ENCODE assay signal across 1 cellular context in the genomic region with DNA sequence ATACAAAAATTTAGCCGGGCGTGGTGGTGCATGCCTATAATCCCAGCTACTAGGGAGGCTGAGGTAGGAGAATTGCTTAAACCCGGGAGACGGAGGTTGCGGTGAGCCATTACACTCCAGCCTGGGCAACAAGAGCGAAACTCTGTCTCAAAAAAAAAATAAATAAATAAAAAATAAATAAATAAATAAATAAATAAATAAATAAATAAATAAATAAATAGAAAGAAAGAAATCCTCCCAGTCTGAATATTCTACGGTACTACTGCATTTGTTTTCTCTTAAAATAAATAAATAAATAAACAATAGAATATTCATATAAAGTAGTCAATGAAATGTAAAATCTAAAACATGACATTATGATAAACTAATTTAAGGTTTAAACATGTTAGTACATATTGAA.
A peak's percentile ranks its signal among the peaks of the same experiment; 100 is the strongest.
TF ChIP-seq lines count a peak whose summit lies in the region.

No MANE protein-coding gene starts in this region.

TF ChIP-seq in HEK293, 187 proteins besides CTCF, POLR2A, EP300 and RAD21 (continued from another document):
- TF ChIP-seq, protein P1, sequence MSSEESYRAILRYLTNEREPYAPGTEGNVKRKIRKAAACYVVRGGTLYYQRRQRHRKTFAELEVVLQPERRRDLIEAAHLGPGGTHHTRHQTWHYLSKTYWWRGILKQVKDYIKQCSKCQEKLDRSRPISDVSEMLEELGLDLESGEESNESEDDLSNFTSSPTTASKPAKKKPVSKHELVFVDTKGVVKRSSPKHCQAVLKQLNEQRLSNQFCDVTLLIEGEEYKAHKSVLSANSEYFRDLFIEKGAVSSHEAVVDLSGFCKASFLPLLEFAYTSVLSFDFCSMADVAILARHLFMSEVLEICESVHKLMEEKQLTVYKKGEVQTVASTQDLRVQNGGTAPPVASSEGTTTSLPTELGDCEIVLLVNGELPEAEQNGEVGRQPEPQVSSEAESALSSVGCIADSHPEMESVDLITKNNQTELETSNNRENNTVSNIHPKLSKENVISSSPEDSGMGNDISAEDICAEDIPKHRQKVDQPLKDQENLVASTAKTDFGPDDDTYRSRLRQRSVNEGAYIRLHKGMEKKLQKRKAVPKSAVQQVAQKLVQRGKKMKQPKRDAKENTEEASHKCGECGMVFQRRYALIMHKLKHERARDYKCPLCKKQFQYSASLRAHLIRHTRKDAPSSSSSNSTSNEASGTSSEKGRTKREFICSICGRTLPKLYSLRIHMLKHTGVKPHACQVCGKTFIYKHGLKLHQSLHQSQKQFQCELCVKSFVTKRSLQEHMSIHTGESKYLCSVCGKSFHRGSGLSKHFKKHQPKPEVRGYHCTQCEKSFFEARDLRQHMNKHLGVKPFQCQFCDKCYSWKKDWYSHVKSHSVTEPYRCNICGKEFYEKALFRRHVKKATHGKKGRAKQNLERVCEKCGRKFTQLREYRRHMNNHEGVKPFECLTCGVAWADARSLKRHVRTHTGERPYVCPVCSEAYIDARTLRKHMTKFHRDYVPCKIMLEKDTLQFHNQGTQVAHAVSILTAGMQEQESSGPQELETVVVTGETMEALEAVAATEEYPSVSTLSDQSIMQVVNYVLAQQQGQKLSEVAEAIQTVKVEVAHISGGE (tag by site-specific recombination; conservative IDR thresholded peaks at IDR 0.05; ENCODE audit: low read depth): peak; percentile 82
- TF ChIP-seq, protein P2, sequence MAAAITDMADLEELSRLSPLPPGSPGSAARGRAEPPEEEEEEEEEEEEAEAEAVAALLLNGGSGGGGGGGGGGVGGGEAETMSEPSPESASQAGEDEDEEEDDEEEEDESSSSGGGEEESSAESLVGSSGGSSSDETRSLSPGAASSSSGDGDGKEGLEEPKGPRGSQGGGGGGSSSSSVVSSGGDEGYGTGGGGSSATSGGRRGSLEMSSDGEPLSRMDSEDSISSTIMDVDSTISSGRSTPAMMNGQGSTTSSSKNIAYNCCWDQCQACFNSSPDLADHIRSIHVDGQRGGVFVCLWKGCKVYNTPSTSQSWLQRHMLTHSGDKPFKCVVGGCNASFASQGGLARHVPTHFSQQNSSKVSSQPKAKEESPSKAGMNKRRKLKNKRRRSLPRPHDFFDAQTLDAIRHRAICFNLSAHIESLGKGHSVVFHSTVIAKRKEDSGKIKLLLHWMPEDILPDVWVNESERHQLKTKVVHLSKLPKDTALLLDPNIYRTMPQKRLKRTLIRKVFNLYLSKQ (tag by site-specific recombination; IDR thresholded peaks at IDR 0.05; ENCODE audit: borderline replicate concordance): 0 out of 2 replicates have a peak, but pooled peaks have one; percentile 19
- TF ChIP-seq ZNF664 (tag by site-specific recombination; IDR thresholded peaks at IDR 0.05) (peak; percentile 48; the same call in 1 of the 2 replicates), ZNF292 (tag by site-specific recombination; IDR thresholded peaks at IDR 0.05; ENCODE audit: borderline replicate concordance, low read depth) (0 out of 2 replicates have a peak, but pooled peaks have one; percentile 32), ZNF394 (tag by site-specific recombination; IDR thresholded peaks at IDR 0.05; ENCODE audit: borderline replicate concordance) (peak; percentile 94)
- TF ChIP-seq, protein P3, sequence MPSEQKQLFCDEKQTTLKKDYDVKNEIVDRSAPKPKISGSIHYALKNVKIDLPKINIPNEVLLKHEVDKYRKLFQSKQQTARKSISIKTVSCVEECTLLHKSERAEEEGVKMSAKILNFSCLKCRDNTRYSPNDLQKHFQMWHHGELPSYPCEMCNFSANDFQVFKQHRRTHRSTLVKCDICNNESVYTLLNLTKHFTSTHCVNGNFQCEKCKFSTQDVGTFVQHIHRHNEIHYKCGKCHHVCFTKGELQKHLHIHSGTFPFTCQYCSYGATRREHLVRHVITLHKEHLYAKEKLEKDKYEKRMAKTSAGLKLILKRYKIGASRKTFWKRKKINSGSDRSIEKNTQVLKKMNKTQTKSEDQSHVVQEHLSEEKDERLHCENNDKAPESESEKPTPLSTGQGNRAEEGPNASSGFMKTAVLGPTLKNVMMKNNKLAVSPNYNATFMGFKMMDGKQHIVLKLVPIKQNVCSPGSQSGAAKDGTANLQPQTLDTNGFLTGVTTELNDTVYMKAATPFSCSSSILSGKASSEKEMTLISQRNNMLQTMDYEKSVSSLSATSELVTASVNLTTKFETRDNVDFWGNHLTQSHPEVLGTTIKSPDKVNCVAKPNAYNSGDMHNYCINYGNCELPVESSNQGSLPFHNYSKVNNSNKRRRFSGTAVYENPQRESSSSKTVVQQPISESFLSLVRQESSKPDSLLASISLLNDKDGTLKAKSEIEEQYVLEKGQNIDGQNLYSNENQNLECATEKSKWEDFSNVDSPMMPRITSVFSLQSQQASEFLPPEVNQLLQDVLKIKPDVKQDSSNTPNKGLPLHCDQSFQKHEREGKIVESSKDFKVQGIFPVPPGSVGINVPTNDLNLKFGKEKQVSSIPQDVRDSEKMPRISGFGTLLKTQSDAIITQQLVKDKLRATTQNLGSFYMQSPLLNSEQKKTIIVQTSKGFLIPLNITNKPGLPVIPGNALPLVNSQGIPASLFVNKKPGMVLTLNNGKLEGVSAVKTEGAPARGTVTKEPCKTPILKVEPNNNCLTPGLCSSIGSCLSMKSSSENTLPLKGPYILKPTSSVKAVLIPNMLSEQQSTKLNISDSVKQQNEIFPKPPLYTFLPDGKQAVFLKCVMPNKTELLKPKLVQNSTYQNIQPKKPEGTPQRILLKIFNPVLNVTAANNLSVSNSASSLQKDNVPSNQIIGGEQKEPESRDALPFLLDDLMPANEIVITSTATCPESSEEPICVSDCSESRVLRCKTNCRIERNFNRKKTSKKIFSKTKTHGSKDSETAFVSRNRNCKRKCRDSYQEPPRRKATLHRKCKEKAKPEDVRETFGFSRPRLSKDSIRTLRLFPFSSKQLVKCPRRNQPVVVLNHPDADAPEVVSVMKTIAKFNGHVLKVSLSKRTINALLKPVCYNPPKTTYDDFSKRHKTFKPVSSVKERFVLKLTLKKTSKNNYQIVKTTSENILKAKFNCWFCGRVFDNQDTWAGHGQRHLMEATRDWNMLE (tag by site-specific recombination; conservative IDR thresholded peaks at IDR 0.05; ENCODE audit: low read depth): peak; percentile 89
